ENCODE assay signal across 34 cellular contexts in the genomic region with DNA sequence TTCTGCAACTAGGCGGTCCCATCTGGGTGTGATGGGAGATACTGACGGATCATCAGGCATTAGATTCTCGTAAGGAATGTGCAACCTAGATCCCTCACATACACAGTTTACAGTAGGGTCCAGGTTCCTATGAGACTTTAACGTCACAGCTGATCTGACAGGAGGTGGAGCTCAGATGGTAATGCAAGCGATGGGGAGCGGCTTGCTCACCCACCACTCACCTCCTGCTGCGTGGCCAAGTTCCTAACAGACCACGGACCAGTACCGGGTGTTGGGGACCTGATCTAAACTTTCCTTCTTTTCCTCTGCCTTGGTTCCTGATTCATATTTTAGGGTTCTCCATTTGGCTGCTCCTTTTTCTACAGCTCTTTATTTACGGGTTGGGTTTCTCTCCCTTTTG.
"Had no signal": no experiment of that assay in that cellular context is flagged by ENCODE, and none has a peak within 500 bp of the region (broad histone marks: within the 10 kb centered on the region; RNA-seq: fewer than 3 reads in every experiment).

No MANE protein-coding gene starts in this region.

- H3K4me3 ChIP-seq: MG63 had no signal

- DNase-seq: Karpas-422, Kasumi-1, MG63, MM.1S, MV-4-11, NCI-H1048, NCI-H1092, NCI-H1092 treated with DMSO at 0.1 percent for 48 hours, NCI-H1105, NCI-H1105 treated with DMSO at 0.1 percent for 48 hours, NCI-H1417, NCI-H1417 treated with DMSO at 0.1 percent for 48 hours, NCI-H1436, NCI-H1436 treated with DMSO at 0.1 percent for 48 hours, NCI-H146, NCI-H1694, NCI-H1694 treated with DMSO at 0.1 percent for 48 hours, NCI-H187, NCI-H187 treated with DMSO at 0.1 percent for 48 hours, NCI-H2029, NCI-H2029 treated with DMSO at 0.1 percent for 48 hours, NCI-H2081, NCI-H2081 treated with DMSO at 0.1 percent for 48 hours, NCI-H2107, NCI-H2171, NCI-H2171 treated with DMSO at 0.1 percent for 48 hours, NCI-H2227 treated with DMSO at 0.1 percent for 48 hours, NCI-H226, NCI-H345, NCI-H446, NCI-H446 treated with DMSO at 0.1 percent for 48 hours, NCI-H510A, NCI-H510A treated with DMSO at 0.1 percent for 48 hours, NCI-H524 had no signal

- H3K36me3 ChIP-seq: MG63 had no signal

- H3K9me3 ChIP-seq: MG63 had no signal
